21 cellular contexts compared by ENCODE assay signal in genomic region chr13:99752373-99752772, GRCh38.
DNase-seq lines count a peak whose midpoint lies in the region; ATAC-seq, FAIRE-seq and TF ChIP-seq lines count a peak whose summit lies in the region.
"Had no signal": no experiment of that assay in that cellular context is flagged by ENCODE, and none has a peak within 500 bp of the region (broad histone marks: within the 10 kb centered on the region; RNA-seq: fewer than 3 reads in every experiment).

No MANE protein-coding gene starts in this region.

- H4K8ac ChIP-seq in IMR-90 (ENCODE audit: low read depth in 2 of 2, low read length in 2 of 2) = no peak overlapping the region

- TF ChIP-seq EP300 in tibial nerve (IDR thresholded peaks at IDR 0.05) = no peak

- POLR2A ChIA-PET in IMR-90 (lab: Charles Lee; ENCODE audit: unreplicated experiment) = no interaction called here

- no peak overlapping the region for H3K18ac ChIP-seq in IMR-90 (ENCODE audit: low read depth, low read length)

- in situ Hi-C loops in IMR-90 (cut with MboI; ENCODE audit: low sequenced_read_pairs) = no loop called here

- no peaks in the 10 kb centered on the region for H3K9me3 ChIP-seq in IMR-90 (ENCODE audit: control insufficient read depth, insufficient read depth, low read length)
- no peaks in the 10 kb centered on the region for H3K9me3 ChIP-seq in colonic mucosa
- no peaks in the 10 kb centered on the region for H3K9me3 ChIP-seq in right lobe of liver
- no peaks in the 10 kb centered on the region for H3K9me3 ChIP-seq in small intestine (ENCODE audit: control insufficient read depth, low read depth)
- no peaks in the 10 kb centered on the region for H3K9me3 ChIP-seq in tibial nerve
- H3K9me3 ChIP-seq: Caco-2 had no signal

- no TSS peak for BruUV-seq in IMR-90 (replicated peaks; lab: Mats Ljungman, UMichigan)

- no peak for FAIRE-seq in small intestine (lab: Jason Lieb, UNC)
- FAIRE-seq: A204.1, GM12878 had no signal

- no CpG with 5 or more reads among the region's 2 CpGs for WGBS in IMR-90 (ENCODE audit: extremely low coverage in 2 of 2, insufficient read length in 1 of 2), 2 experiments
- WGBS in right lobe of liver (ENCODE audit: insufficient coverage, low coverage, low lambda C conversion rate, missing lambda C conversion rate) = 86% methylated on average over 1 of the region's 2 CpGs
- WGBS in small intestine, 3 donors = 87 to 96% (median 89%) methylated on average over 2 of the region's 2 CpGs
- 76 to 78% methylated on average over 2 of the region's 2 CpGs for WGBS in tibial nerve, 2 donors

- H3K27ac ChIP-seq in IMR-90 (ENCODE audit: insufficient read depth, low read length) (no peak overlapping the region), colonic mucosa (peak overlapping the region; percentile 54), right lobe of liver (peak overlapping the region; percentile 52 to 63 (median 57)), small intestine (ENCODE audit: low read depth in 1 of 2, low read length in 1 of 2) (peak overlapping the region; percentile 74 to 78), tibial nerve (no peak overlapping the region)
- H3K27ac ChIP-seq: RWPE1 had no signal

- H3K14ac ChIP-seq in IMR-90 (replicated peaks; ENCODE audit: low read depth, low read length) = no peak overlapping the region

- dilution Hi-C loops in IMR-90 (cut with HindIII; ENCODE audit: low sequenced_read_pairs, unreplicated experiment) = no loop called here

- no peak overlapping the region for H4K91ac ChIP-seq in IMR-90 (ENCODE audit: insufficient read depth, low read depth, low read length)

- no peak for TF ChIP-seq RAD21 in IMR-90 (IDR thresholded peaks at IDR 0.05; ENCODE audit: low read length)

- no peak overlapping the region for H3K56ac ChIP-seq in IMR-90 (ENCODE audit: extremely low read depth, insufficient read depth, low read length)

- H2AK9ac ChIP-seq in IMR-90 (replicated peaks; ENCODE audit: low read depth, low read length, poor library complexity) = no peak overlapping the region

- TF ChIP-seq CTCF in IMR-90 (conservative IDR thresholded peaks at IDR 0.05; ENCODE audit: low read depth, low read length) (no peak), colonic mucosa (IDR thresholded peaks at IDR 0.05) (no peak), right lobe of liver (IDR thresholded peaks at IDR 0.05) (no peak), tibial nerve (IDR thresholded peaks at IDR 0.05) (no peak)

- no peak overlapping the region for H2BK120ac ChIP-seq in IMR-90 (ENCODE audit: low read depth, low read length)

- no peaks in the 10 kb centered on the region for H3K4me1 ChIP-seq in IMR-90 (ENCODE audit: control insufficient read depth, insufficient read depth, low read length)
- no peaks in the 10 kb centered on the region for H3K4me1 ChIP-seq in colonic mucosa
- peaks cover 0 to 12% (median 3%) of the 10 kb centered on the region in 4 donors for H3K4me1 ChIP-seq in right lobe of liver
- peaks cover 0 to 10% of the 10 kb centered on the region in 2 donors for H3K4me1 ChIP-seq in small intestine (ENCODE audit: control insufficient read depth in 2 of 2, insufficient read depth in 1 of 2, low read depth in 1 of 2, low read length in 1 of 2)
- H3K4me1 ChIP-seq in tibial nerve = no peaks in the 10 kb centered on the region

- no peak overlapping the region for H3K4me2 ChIP-seq in IMR-90 (ENCODE audit: low read depth, low read length)
- H3K4me2 ChIP-seq: GM23338 had no signal

- H3K23ac ChIP-seq in IMR-90 (ENCODE audit: low read depth, low read length) = no peak overlapping the region

- no peak for DNase-seq in IMR-90
- DNase-seq in colonic mucosa = no peak
- no peak for DNase-seq in right lobe of liver
- no peak for DNase-seq in small intestine
- DNase-seq in activated CD4-positive, alpha-beta T cell treated with anti-CD3 and anti-CD28 coated beads, Interleukin-2, amount 50 U/mL, for 48 hours = no peak
- DNase-seq in activated CD8-positive, alpha-beta memory T cell treated with anti-CD3 and anti-CD28 coated beads, Interleukin-2, amount 50 U/mL, for 4 hours = no peak
- no peak for DNase-seq in tibial nerve (ENCODE audit: low spot score in 2 of 2)
- DNase-seq: Caco-2; CD4-positive, alpha-beta T cell; KBM-7; NCI-H1105 treated with DMSO at 0.1 percent for 48 hours; NCI-H1694; NCI-H2107; NCI-H345; NCI-H524 treated with DMSO at 0.1 percent for 48 hours; PC-3; SIG-M5 had no signal

- no peaks in the 10 kb centered on the region for H3K9me1 ChIP-seq in IMR-90 (ENCODE audit: insufficient read depth, low read length)

- H4K5ac ChIP-seq in IMR-90 (ENCODE audit: low read depth, low read length) = no peak overlapping the region

- CTCF ChIA-PET in IMR-90 (lab: Yijun Ruan, JAX) = no interaction called here

- H3K4me3 ChIP-seq in IMR-90 (ENCODE audit: insufficient read depth, low read depth, low read length) (no peak overlapping the region), colonic mucosa (no peak overlapping the region), right lobe of liver (no peak overlapping the region), small intestine (ENCODE audit: low read depth in 1 of 2, low read length in 2 of 2) (no peak overlapping the region), tibial nerve (no peak overlapping the region)
- H3K4me3 ChIP-seq: GM12878, GM23338 had no signal

- TF ChIP-seq POLR2A in IMR-90 (IDR thresholded peaks at IDR 0.05; ENCODE audit: low read depth, low read length) (no peak), right lobe of liver (IDR thresholded peaks at IDR 0.05) (no peak), tibial nerve (IDR thresholded peaks at IDR 0.05) (no peak)

- H4K20me1 ChIP-seq in IMR-90 (ENCODE audit: insufficient read depth, low read length) = no peaks in the 10 kb centered on the region

- H3K36me3 ChIP-seq in IMR-90 (ENCODE audit: control insufficient read depth, insufficient read depth, low read length) (no peaks in the 10 kb centered on the region), colonic mucosa (no peaks in the 10 kb centered on the region), right lobe of liver (no peaks in the 10 kb centered on the region), small intestine (ENCODE audit: control insufficient read depth in 2 of 2, insufficient read depth in 2 of 2, low read length in 2 of 2) (no peaks in the 10 kb centered on the region), tibial nerve (no peaks in the 10 kb centered on the region)

- H2BK5ac ChIP-seq in IMR-90 (ENCODE audit: low read depth, low read length, poor library complexity, severe bottlenecking) = no peak overlapping the region

- H3K9ac ChIP-seq in IMR-90 (ENCODE audit: low read depth, low read length) (no peak overlapping the region), colonic mucosa (ENCODE audit: low read depth in 2 of 2, low read length in 2 of 2) (peak overlapping the region in 1 of 2 donors; percentile 48)

- no peak overlapping the region for H2BK15ac ChIP-seq in IMR-90 (ENCODE audit: low read depth, low read length)

- no peak overlapping the region for H3K4ac ChIP-seq in IMR-90 (ENCODE audit: low read depth, low read length)

- no peak overlapping the region for H2BK20ac ChIP-seq in IMR-90 (ENCODE audit: low read depth, low read length)

- ATAC-seq in IMR-90 (ENCODE audit: low read depth) (no peak), right lobe of liver (peak; percentile 7 to 52 (median 32))
- ATAC-seq: GM12878, GM23338, PC-3 had no signal

- no peaks in the 10 kb centered on the region for H3K27me3 ChIP-seq in IMR-90 (ENCODE audit: control insufficient read depth, insufficient read depth, low read length)
- H3K27me3 ChIP-seq in colonic mucosa = no peaks in the 10 kb centered on the region
- no peaks in the 10 kb centered on the region for H3K27me3 ChIP-seq in right lobe of liver
- H3K27me3 ChIP-seq in small intestine (ENCODE audit: control insufficient read depth in 2 of 2, insufficient read depth in 2 of 2, low read length in 2 of 2) = no peaks in the 10 kb centered on the region
- H3K27me3 ChIP-seq in tibial nerve = no peaks in the 10 kb centered on the region

- no peak overlapping the region for H2AK5ac ChIP-seq in IMR-90 (ENCODE audit: low read depth, low read length)

- H2AFZ ChIP-seq in IMR-90 (replicated peaks; ENCODE audit: low read length, poor library complexity) = peak overlapping the region; percentile 11
- H2AFZ ChIP-seq: GM23338 had no signal

- intact Hi-C loops in IMR-90 (cut with micrococcal nuclease) = no loop called here
- intact Hi-C loops in colonic mucosa (cut with DNase I) = no loop called here
- intact Hi-C loops in right lobe of liver (cut with DNase I) = no loop called here

- no peaks in the 10 kb centered on the region for H3K79me1 ChIP-seq in IMR-90 (ENCODE audit: low read depth in 1 of 2, low read length in 2 of 2)

TF ChIP-seq in IMR-90, 13 proteins besides CTCF, POLR2A, EP300 and RAD21:
- TF ChIP-seq MXI1 (IDR thresholded peaks at IDR 0.05; ENCODE audit: borderline replicate concordance, low read depth, low read length) (no peak), ELK1 (IDR thresholded peaks at IDR 0.05; ENCODE audit: borderline replicate concordance, low read depth, low read length) (no peak), CEBPB (IDR thresholded peaks at IDR 0.05; ENCODE audit: low read depth, low read length) (no peak), RFX5 (IDR thresholded peaks at IDR 0.05; ENCODE audit: low read depth, low read length) (no peak)

Comparison
In these comparisons a context has a peak if more than half of its experiments do, and no peak if none do; other contexts are left out.
1. H3K27ac ChIP-seq: peak in colonic mucosa (single experiment), right lobe of liver (3 of 3) and small intestine (2 of 2); none in IMR-90 (single experiment) and tibial nerve (0 of 4).